25 cellular contexts compared by ENCODE assay signal in the genomic region with DNA sequence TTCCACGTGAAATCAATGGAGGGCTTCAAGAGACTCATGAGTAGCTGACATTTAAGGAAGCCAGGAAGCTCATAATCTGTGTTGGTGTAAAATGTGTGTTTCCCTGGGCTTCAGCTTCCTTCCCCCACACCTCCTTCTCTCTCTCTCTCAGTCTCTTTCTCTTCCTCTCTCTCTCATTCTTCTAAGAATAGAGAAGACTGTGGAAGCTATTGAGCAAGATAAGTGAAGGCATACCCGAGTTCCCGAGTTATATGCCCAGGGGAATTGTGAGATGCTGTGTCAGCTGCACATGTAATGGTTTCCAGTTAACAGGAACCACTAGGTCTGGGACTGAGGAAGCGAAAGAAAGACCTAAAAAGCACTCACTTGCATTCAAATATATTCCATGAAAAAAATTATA.
DNase-seq lines count a peak whose midpoint lies in the region; ATAC-seq and TF ChIP-seq lines count a peak whose summit lies in the region.
"Had no signal": no experiment of that assay in that cellular context is flagged by ENCODE, and none has a peak within 500 bp of the region (broad histone marks: within the 10 kb centered on the region; RNA-seq: fewer than 3 reads in every experiment).

No MANE protein-coding gene starts in this region.

- H3K36me3 ChIP-seq in BLaER1 treated with 17β-estradiol and CSF1 and Interleukin-3, amounts not matched to agents 10 nM and 100 nM, result peaks cover 0 to 9% (median 0%) of the 10 kb centered on the region in 11 experiments; a peak in 4 of 22 replicates
- H3K36me3 ChIP-seq in SJCRH30, result no peaks in the 10 kb centered on the region
- H3K36me3 ChIP-seq in PC-3 (ENCODE audit: low read depth, low read length), result no peaks in the 10 kb centered on the region
- H3K36me3 ChIP-seq: prostate gland, vagina had no signal

- H3K4me3 ChIP-seq in BLaER1 treated with 17β-estradiol and CSF1 and Interleukin-3, amounts not matched to agents 10 nM and 100 nM, result no peak overlapping the region
- H3K4me3 ChIP-seq in SJCRH30 (no peak overlapping the region), PC-3 (ENCODE audit: low read length) (no peak overlapping the region)
- H3K4me3 ChIP-seq: GM12878, mucosa of descending colon, prostate gland, testis, vagina had no signal

- peak in 1 of 2 experiments; percentile 26 for DNase-seq in SJCRH30
- no peak for DNase-seq in chondrocyte (ENCODE audit: low spot score)
- peak; percentile 36 for DNase-seq in myocyte (ENCODE audit: low read depth)
- no peak for DNase-seq in PC-3
- no peak for DNase-seq in mesothelial cell of epicardium (ENCODE audit: low spot score in 2 of 2, unreplicated experiment in 2 of 2)
- no peak for DNase-seq in NCI-H2227 (lab: John Stamatoyannopoulos, UW; ENCODE audit: unreplicated experiment)
- DNase-seq in AG08396 (ENCODE audit: low spot score), result no peak
- DNase-seq: activated naive CD8-positive, alpha-beta T cell treated with anti-CD3 and anti-CD28 coated beads for 36 hours; CD4-positive, alpha-beta memory T cell; cortex of kidney; mucosa of descending colon; NCI-H2081; NCI-H446 treated with DMSO at 0.1 percent for 48 hours; NK-92 treated with Interleukin-12 subunit alpha and Interleukin-12 subunit beta, amount 100 ng/mL, for 24 hours; SK-N-SH; testis had no signal

- H3K4me3 Mint-ChIP-seq in chondrocyte (ENCODE audit: unreplicated experiment) (no peak overlapping the region), mesothelial cell of epicardium (no peak overlapping the region)
- H3K4me3 Mint-ChIP-seq: activated naive CD8-positive, alpha-beta T cell treated with anti-CD3 and anti-CD28 coated beads for 36 hours; CD4-positive, alpha-beta memory T cell; stimulated activated memory B cell treated with anti-CD40 and anti-IgM and Interleukin-4, amounts not matched to agents 10 μg/mL and 1 μg/mL and 100 μg/mL, for 72 hours; T-helper 2 cell treated with Interferon-gamma antibody and Interleukin-4, amounts not matched to agents 5 μg/mL and 100 μg/mL, for 36 hours; WTC11 had no signal

- no peaks in the 10 kb centered on the region for H3K27me3 Mint-ChIP-seq in chondrocyte (ENCODE audit: low read depth)
- H3K27me3 Mint-ChIP-seq in mesothelial cell of epicardium (ENCODE audit: low read depth), result no peaks in the 10 kb centered on the region
- H3K27me3 Mint-ChIP-seq: stimulated activated memory B cell treated with anti-CD40 and anti-IgM and Interleukin-4, amounts not matched to agents 10 μg/mL and 1 μg/mL and 100 μg/mL, for 72 hours had no signal

- peak overlapping the region in 8 of 11 experiments; percentile 55 to 75 (median 70); a peak in 16 of 22 replicates for H3K9ac ChIP-seq in BLaER1 treated with 17β-estradiol and CSF1 and Interleukin-3, amounts not matched to agents 10 nM and 100 nM
- no peak overlapping the region for H3K9ac ChIP-seq in PC-3 (ENCODE audit: low read length)
- H3K9ac ChIP-seq: KMS-11, SK-N-SH had no signal

- H3K27ac Mint-ChIP-seq in chondrocyte (ENCODE audit: unreplicated experiment) (peak overlapping the region; percentile 82), mesothelial cell of epicardium (no peak overlapping the region)
- H3K27ac Mint-ChIP-seq: activated naive CD8-positive, alpha-beta T cell treated with anti-CD3 and anti-CD28 coated beads for 36 hours; activated T-helper 2 cell treated with anti-CD3 and anti-CD28 coated beads, Interferon-gamma antibody, Interleukin-2, Interleukin-4, amounts not matched to agents 10 μg/mL and 5 μg/mL and 100 μg/mL, durations not matched to agents 14 hours and 24 hours and 36 hours; CD4-positive, alpha-beta memory T cell; stimulated activated memory B cell treated with anti-CD40 and anti-IgM and Interleukin-4, amounts not matched to agents 10 μg/mL and 1 μg/mL and 100 μg/mL, for 72 hours; T-helper 2 cell treated with Interferon-gamma antibody and Interleukin-4, amounts not matched to agents 5 μg/mL and 100 μg/mL, for 36 hours; WTC11 had no signal

- H3K36me3 Mint-ChIP-seq in chondrocyte (ENCODE audit: low read depth), result no peaks in the 10 kb centered on the region
- H3K36me3 Mint-ChIP-seq in mesothelial cell of epicardium, result no peaks in the 10 kb centered on the region
- H3K36me3 Mint-ChIP-seq: activated naive CD8-positive, alpha-beta T cell treated with anti-CD3 and anti-CD28 coated beads for 36 hours; CD4-positive, alpha-beta memory T cell; stimulated activated memory B cell treated with anti-CD40 and anti-IgM and Interleukin-4, amounts not matched to agents 10 μg/mL and 1 μg/mL and 100 μg/mL, for 72 hours had no signal

- H3K4me1 ChIP-seq in BLaER1 treated with 17β-estradiol and CSF1 and Interleukin-3, amounts not matched to agents 10 nM and 100 nM, result peaks cover 12 to 47% (median 35%) of the 10 kb centered on the region in 10 experiments
- peaks cover 29% of the 10 kb centered on the region for H3K4me1 ChIP-seq in SJCRH30
- H3K4me1 ChIP-seq in PC-3 (ENCODE audit: insufficient read depth, low read length), result no peaks in the 10 kb centered on the region
- H3K4me1 ChIP-seq: prostate gland, testis, vagina had no signal

- H3K9me3 Mint-ChIP-seq in chondrocyte (ENCODE audit: low read depth), result peaks cover 10% of the 10 kb centered on the region
- H3K9me3 Mint-ChIP-seq in mesothelial cell of epicardium, result peaks cover 19% of the 10 kb centered on the region
- H3K9me3 Mint-ChIP-seq: T-helper 2 cell treated with Interferon-gamma antibody and Interleukin-4, amounts not matched to agents 5 μg/mL and 100 μg/mL, for 36 hours had no signal

- H3K4me1 Mint-ChIP-seq in chondrocyte (ENCODE audit: low read depth) (peaks cover 23% of the 10 kb centered on the region), mesothelial cell of epicardium (peaks cover 3% of the 10 kb centered on the region)
- H3K4me1 Mint-ChIP-seq: activated naive CD8-positive, alpha-beta T cell treated with anti-CD3 and anti-CD28 coated beads for 36 hours; CD4-positive, alpha-beta memory T cell; stimulated activated memory B cell treated with anti-CD40 and anti-IgM and Interleukin-4, amounts not matched to agents 10 μg/mL and 1 μg/mL and 100 μg/mL, for 72 hours; WTC11 had no signal

- no peaks in the 10 kb centered on the region for H3F3A ChIP-seq in PC-3 (ENCODE audit: low read length, unreplicated experiment)

- TF ChIP-seq CTCF in chondrocyte (IDR thresholded peaks at IDR 0.05), result no peak
- no peak for TF ChIP-seq CTCF in PC-3 (conservative IDR thresholded peaks at IDR 0.05; ENCODE audit: low read depth, low read length)
- TF ChIP-seq CTCF in mesothelial cell of epicardium (IDR thresholded peaks at IDR 0.05; ENCODE audit: unreplicated experiment), result no peak

- H3K27me3 ChIP-seq in BLaER1 treated with 17β-estradiol and CSF1 and Interleukin-3, amounts not matched to agents 10 nM and 100 nM, result no peaks in the 10 kb centered on the region
- H3K27me3 ChIP-seq in SJCRH30 (no peaks in the 10 kb centered on the region), PC-3 (ENCODE audit: low read length) (0 out of 2 replicates have a peak, but pooled peaks cover 11% of the 10 kb centered on the region)
- H3K27me3 ChIP-seq: testis, vagina had no signal

- H3K79me2 ChIP-seq in PC-3 (ENCODE audit: low read length), result no peaks in the 10 kb centered on the region

- H3K9me2 ChIP-seq in PC-3 (replicated peaks; ENCODE audit: low read length), result no peaks in the 10 kb centered on the region
- H3K9me2 ChIP-seq: SK-N-SH had no signal

- POLR2A ChIA-PET in PC-3 (lab: Charles Lee; ENCODE audit: unreplicated experiment), result no interaction called here

- H3K27ac ChIP-seq in BLaER1 treated with 17β-estradiol and CSF1 and Interleukin-3, amounts not matched to agents 10 nM and 100 nM, result peak overlapping the region; percentile 67 to 91 (median 88); a peak in 21 of 22 replicates
- H3K27ac ChIP-seq in SJCRH30 (peak overlapping the region; percentile 10; the same call in 1 of the 2 replicates), PC-3 (ENCODE audit: low read length) (no peak overlapping the region)
- H3K27ac ChIP-seq: KMS-11, prostate gland, testis, vagina had no signal

- no peak overlapping the region for H2AFZ ChIP-seq in PC-3 (ENCODE audit: low read length)

- ATAC-seq in PC-3, result no peak
- ATAC-seq: GM12878; mucosa of descending colon; stimulated activated memory B cell treated with anti-CD40 and anti-IgM and Interleukin-4, amounts not matched to agents 10 μg/mL and 1 μg/mL and 100 μg/mL, for 72 hours; WTC11 had no signal

- CTCF ChIA-PET in PC-3 (lab: Charles Lee), result no interaction called here

- H4K20me1 ChIP-seq in BLaER1 treated with 17β-estradiol and CSF1 and Interleukin-3, amounts not matched to agents 10 nM and 100 nM, result no peaks in the 10 kb centered on the region
- no peaks in the 10 kb centered on the region for H4K20me1 ChIP-seq in PC-3 (ENCODE audit: low read length)

- peaks cover 9 to 32% (median 18%) of the 10 kb centered on the region in 11 experiments; a peak in 21 of 22 replicates for H3K9me3 ChIP-seq in BLaER1 treated with 17β-estradiol and CSF1 and Interleukin-3, amounts not matched to agents 10 nM and 100 nM (replicated peaks in 1 of 11)
- H3K9me3 ChIP-seq in SJCRH30 (replicated peaks) (peaks cover 4% of the 10 kb centered on the region; the same call in 1 of the 2 replicates), PC-3 (ENCODE audit: low read length) (0 out of 2 replicates have a peak, but pooled peaks cover 4% of the 10 kb centered on the region)
- H3K9me3 ChIP-seq: mucosa of descending colon, prostate gland, SK-N-SH, testis, vagina had no signal

- intact Hi-C loops in PC-3 (cut with micrococcal nuclease), result no loop called here

- peak overlapping the region; percentile 37 to 85 (median 75); a peak in 21 of 22 replicates for H3K4me2 ChIP-seq in BLaER1 treated with 17β-estradiol and CSF1 and Interleukin-3, amounts not matched to agents 10 nM and 100 nM
- H3K4me2 ChIP-seq in PC-3 (ENCODE audit: low read length), result no peak overlapping the region
- H3K4me2 ChIP-seq: KMS-11, SK-N-SH had no signal

- no TSS peak for BruUV-seq in PC-3 (replicated peaks; lab: Mats Ljungman, UMichigan)
